ENCODE assay signal across 25 cellular contexts in genomic region chr13:23359882-23360281, GRCh38.
"Had no signal": no experiment of that assay in that cellular context is flagged by ENCODE, and none has a peak within 500 bp of the region (broad histone marks: within the 10 kb centered on the region; RNA-seq: fewer than 3 reads in every experiment).

No MANE protein-coding gene starts in this region.

- H3K9me3 Mint-ChIP-seq: activated CD4-positive, alpha-beta T cell treated with anti-CD3 and anti-CD28 coated beads, Interleukin-2, amount 10 ng/mL, durations not matched to agents 7 days and 5 days; activated CD8-positive, alpha-beta T cell treated with anti-CD3 and anti-CD28 coated beads for 36 hours; activated T-cell treated with anti-CD3 and anti-CD28 coated beads, Interleukin-2, amount 50 U/mL, for 4 hours; activated T-helper 17 cell treated with anti-CD3 and anti-CD28 coated beads, Interleukin-2, amount 50 U/mL, for 72 hours had no signal

- H3K4me3 ChIP-seq: colonic mucosa, esophagus squamous epithelium, heart right ventricle had no signal

- H3K27me3 ChIP-seq: brain microvascular endothelial cell, colonic mucosa, esophagus squamous epithelium, heart right ventricle had no signal

- H3K4me1 Mint-ChIP-seq: activated CD4-positive, alpha-beta T cell treated with anti-CD3 and anti-CD28 coated beads for 36 hours; activated CD4-positive, alpha-beta T cell treated with anti-CD3 and anti-CD28 coated beads, Interleukin-2, amount 10 ng/mL, durations not matched to agents 7 days and 5 days; activated T-helper 17 cell treated with anti-CD3 and anti-CD28 coated beads, Interleukin-2, amount 50 U/mL, for 72 hours had no signal

- ATAC-seq: activated CD4-positive, alpha-beta T cell treated with anti-CD3 and anti-CD28 coated beads for 36 hours; activated CD8-positive, alpha-beta T cell treated with anti-CD3 and anti-CD28 coated beads for 36 hours; activated T-cell treated with anti-CD3 and anti-CD28 coated beads, Interleukin-2, amount 50 U/mL, for 4 hours; activated T-helper 17 cell treated with anti-CD3 and anti-CD28 coated beads, Interleukin-2, amount 50 U/mL, for 72 hours had no signal

- H3K27me3 Mint-ChIP-seq: activated CD4-positive, alpha-beta T cell treated with anti-CD3 and anti-CD28 coated beads for 36 hours; activated CD4-positive, alpha-beta T cell treated with anti-CD3 and anti-CD28 coated beads, Interleukin-2, amount 10 ng/mL, durations not matched to agents 7 days and 5 days; activated CD8-positive, alpha-beta T cell treated with anti-CD3 and anti-CD28 coated beads for 36 hours; activated naive CD8-positive, alpha-beta T cell; activated T-helper 17 cell treated with anti-CD3 and anti-CD28 coated beads, Interleukin-2, amount 50 U/mL, for 72 hours had no signal

- H3K27ac ChIP-seq: brain microvascular endothelial cell, colonic mucosa, epithelial cell of prostate, esophagus squamous epithelium, heart right ventricle had no signal

- H3K27ac Mint-ChIP-seq: activated CD4-positive, alpha-beta T cell treated with anti-CD3 and anti-CD28 coated beads for 36 hours; activated CD4-positive, alpha-beta T cell treated with anti-CD3 and anti-CD28 coated beads, Interleukin-2, amount 10 ng/mL, durations not matched to agents 7 days and 5 days; activated CD8-positive, alpha-beta T cell treated with anti-CD3 and anti-CD28 coated beads for 36 hours; activated naive CD8-positive, alpha-beta T cell; activated T-helper 17 cell treated with anti-CD3 and anti-CD28 coated beads, Interleukin-2, amount 50 U/mL, for 72 hours had no signal

- H3K4me1 ChIP-seq: colonic mucosa, esophagus squamous epithelium had no signal

- H3K36me3 ChIP-seq: colonic mucosa had no signal

- H3K9me3 ChIP-seq: colonic mucosa, esophagus squamous epithelium, heart right ventricle had no signal

- H3K4me3 Mint-ChIP-seq: activated CD4-positive, alpha-beta T cell treated with anti-CD3 and anti-CD28 coated beads for 36 hours; activated CD4-positive, alpha-beta T cell treated with anti-CD3 and anti-CD28 coated beads, Interleukin-2, amount 10 ng/mL, durations not matched to agents 7 days and 5 days; activated CD8-positive, alpha-beta T cell treated with anti-CD3 and anti-CD28 coated beads for 36 hours; activated naive CD8-positive, alpha-beta T cell; activated T-cell treated with anti-CD3 and anti-CD28 coated beads, Interleukin-2, amount 50 U/mL, for 4 hours; activated T-helper 17 cell treated with anti-CD3 and anti-CD28 coated beads, Interleukin-2, amount 50 U/mL, for 72 hours had no signal

- DNase-seq: activated CD4-positive, alpha-beta T cell treated with anti-CD3 and anti-CD28 coated beads for 36 hours; activated CD4-positive, alpha-beta T cell treated with anti-CD3 and anti-CD28 coated beads, Interleukin-2, amount 10 ng/mL, durations not matched to agents 7 days and 5 days; activated CD4-positive, alpha-beta T cell treated with anti-CD3 and anti-CD28 coated beads, Interleukin-2, amount 50 U/mL, for 48 hours; activated CD4-positive, CD25-positive, alpha-beta regulatory T cell; activated CD4-positive, CD25-positive, alpha-beta regulatory T cell treated with anti-CD3 and anti-CD28 coated beads, Interleukin-2, amount 50 U/mL, for 72 hours; activated CD8-positive, alpha-beta T cell treated with anti-CD3 and anti-CD28 coated beads for 36 hours; activated effector memory CD4-positive, alpha-beta T cell treated with Interleukin-2 at 50 U/mL for 16 hours; activated gamma-delta T cell treated with Interleukin-2 at 50 U/mL for 16 hours; activated naive CD4-positive, alpha-beta T cell treated with anti-CD3 and anti-CD28 coated beads, Interleukin-2, amount 50 U/mL, for 16 hours; activated naive CD4-positive, alpha-beta T cell treated with Interleukin-2 at 50 U/mL for 16 hours; activated T-cell treated with anti-CD3 and anti-CD28 coated beads, Interleukin-2, amount 50 U/mL, for 4 hours; amniotic stem cell; anterior cingulate cortex; brain microvascular endothelial cell; caudate nucleus; colonic mucosa; effector CD8-positive, alpha-beta T cell; esophagus squamous epithelium; foreskin fibroblast; glutamatergic neuron; heart right ventricle; T-helper 2 cell had no signal
